ENCODE assay signal across 26 cellular contexts in the genomic region with DNA sequence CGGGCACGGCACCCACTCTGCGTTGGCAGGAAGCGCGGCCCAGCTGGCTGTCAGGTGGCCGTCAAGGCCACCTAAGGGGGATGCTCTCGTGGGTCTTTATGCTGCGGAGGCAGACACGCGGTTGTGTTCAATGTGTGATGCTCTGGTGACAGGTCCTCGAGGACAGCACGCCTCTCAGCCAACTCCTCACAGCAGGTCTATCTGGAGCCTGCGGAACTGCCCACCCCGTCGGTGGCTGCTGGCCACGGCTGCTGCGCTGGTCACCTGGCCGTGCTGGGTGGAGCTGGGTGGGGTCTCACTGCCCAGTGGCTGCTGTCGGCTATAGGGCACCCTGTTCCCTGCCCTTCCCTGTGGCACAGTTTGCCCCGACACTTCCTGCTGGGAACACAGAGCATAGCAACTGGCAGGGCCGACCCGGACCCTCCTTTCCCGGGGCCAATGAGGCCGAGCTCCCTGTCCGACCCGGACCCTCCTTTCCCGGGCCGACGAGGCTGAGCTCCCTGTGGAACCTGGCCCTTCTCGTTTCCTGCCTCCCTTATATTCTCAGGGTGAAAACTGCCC. TPM values are rescaled to one million over a fixed set of nuclear protein-coding genes. Genes with fewer than 3 reads are reported as not detected.
"Had no signal": no experiment of that assay in that cellular context is flagged by ENCODE, and none has a peak within 500 bp of the region (broad histone marks: within the 10 kb centered on the region; RNA-seq: fewer than 3 reads in every experiment).

No MANE protein-coding gene starts in this region.

- H3K36me3 ChIP-seq: colonic mucosa, transverse colon, uterus had no signal

- H3K4me3 Mint-ChIP-seq: activated CD4-positive, alpha-beta memory T cell treated with anti-CD3 and anti-CD28 coated beads for 36 hours; activated naive CD8-positive, alpha-beta T cell treated with anti-CD3 and anti-CD28 coated beads, Interleukin-2, amount 50 U/mL, for 24 hours; activated T-cell treated with anti-CD3 and anti-CD28 coated beads, Interleukin-2, amount 50 U/mL, for 72 hours; brain; central memory CD8-positive, alpha-beta T cell; endodermal cell; natural killer cell treated with Interleukin-12 subunit alpha and Interleukin-12 subunit beta and Interleukin-15 and Interleukin-18, amount 100 ng/mL, for 72 hours; stimulated activated memory B cell treated with anti-CD40 and anti-IgM and Interleukin-4, amounts not matched to agents 10 μg/mL and 1 μg/mL and 100 μg/mL, for 72 hours; T-helper 1 cell treated with Interleukin-12 subunit alpha and Interleukin-12 subunit beta and Interleukin-4 antibody, amounts not matched to agents 30 μg/mL and 1 μg/mL, for 36 hours had no signal

- ATAC-seq: activated naive CD8-positive, alpha-beta T cell treated with anti-CD3 and anti-CD28 coated beads, Interleukin-2, amount 50 U/mL, for 24 hours; activated T-cell treated with anti-CD3 and anti-CD28 coated beads, Interleukin-2, amount 50 U/mL, for 72 hours; gastroesophageal sphincter; left lobe of liver; natural killer cell treated with Interleukin-12 subunit alpha and Interleukin-12 subunit beta and Interleukin-15 and Interleukin-18, amount 100 ng/mL, for 72 hours; pancreas; right lobe of liver; stimulated activated memory B cell treated with anti-CD40 and anti-IgM and Interleukin-4, amounts not matched to agents 10 μg/mL and 1 μg/mL and 100 μg/mL, for 72 hours had no signal

- H3K4me1 ChIP-seq: colonic mucosa, gastroesophageal sphincter, pancreas, right lobe of liver, stomach, suprapubic skin, transverse colon, uterus had no signal

- H3K27ac Mint-ChIP-seq: activated CD4-positive, alpha-beta memory T cell treated with anti-CD3 and anti-CD28 coated beads for 36 hours; activated naive CD8-positive, alpha-beta T cell treated with anti-CD3 and anti-CD28 coated beads, Interleukin-2, amount 50 U/mL, for 24 hours; activated T-cell treated with anti-CD3 and anti-CD28 coated beads, Interleukin-2, amount 50 U/mL, for 72 hours; endodermal cell; natural killer cell treated with Interleukin-12 subunit alpha and Interleukin-12 subunit beta and Interleukin-15 and Interleukin-18, amount 100 ng/mL, for 72 hours; stimulated activated memory B cell treated with anti-CD40 and anti-IgM and Interleukin-4, amounts not matched to agents 10 μg/mL and 1 μg/mL and 100 μg/mL, for 72 hours; T-helper 1 cell treated with Interleukin-12 subunit alpha and Interleukin-12 subunit beta and Interleukin-4 antibody, amounts not matched to agents 30 μg/mL and 1 μg/mL, for 36 hours had no signal

- H3K4me1 Mint-ChIP-seq: activated naive CD8-positive, alpha-beta T cell treated with anti-CD3 and anti-CD28 coated beads, Interleukin-2, amount 50 U/mL, for 24 hours; central memory CD8-positive, alpha-beta T cell; stimulated activated memory B cell treated with anti-CD40 and anti-IgM and Interleukin-4, amounts not matched to agents 10 μg/mL and 1 μg/mL and 100 μg/mL, for 72 hours had no signal

- H3K36me3 Mint-ChIP-seq: activated CD4-positive, alpha-beta memory T cell treated with anti-CD3 and anti-CD28 coated beads for 36 hours; natural killer cell treated with Interleukin-12 subunit alpha and Interleukin-12 subunit beta and Interleukin-15 and Interleukin-18, amount 100 ng/mL, for 72 hours; stimulated activated memory B cell treated with anti-CD40 and anti-IgM and Interleukin-4, amounts not matched to agents 10 μg/mL and 1 μg/mL and 100 μg/mL, for 72 hours had no signal

- H3K27me3 Mint-ChIP-seq: activated CD4-positive, alpha-beta memory T cell treated with anti-CD3 and anti-CD28 coated beads for 36 hours; activated naive CD8-positive, alpha-beta T cell treated with anti-CD3 and anti-CD28 coated beads, Interleukin-2, amount 50 U/mL, for 24 hours; brain; central memory CD8-positive, alpha-beta T cell; natural killer cell treated with Interleukin-12 subunit alpha and Interleukin-12 subunit beta and Interleukin-15 and Interleukin-18, amount 100 ng/mL, for 72 hours had no signal

- H3K4me3 ChIP-seq: colonic mucosa, gastroesophageal sphincter, pancreas, right lobe of liver, stomach, suprapubic skin, transverse colon, uterus had no signal

- DNase-seq: activated CD4-positive, alpha-beta memory T cell treated with anti-CD3 and anti-CD28 coated beads for 36 hours; activated CD4-positive, alpha-beta T cell treated with anti-CD3 and anti-CD28 coated beads for 48 hours; activated effector memory CD4-positive, alpha-beta T cell treated with Interleukin-2 at 50 U/mL for 16 hours; activated naive CD4-positive, alpha-beta T cell treated with anti-CD3 and anti-CD28 coated beads, Interleukin-2, amount 50 U/mL, for 16 hours; activated naive CD8-positive, alpha-beta T cell treated with anti-CD3 and anti-CD28 coated beads, Interleukin-2, amount 50 U/mL, for 24 hours; activated T-cell treated with anti-CD3 and anti-CD28 coated beads, Interleukin-2, amount 50 U/mL, for 72 hours; anterior cingulate cortex; colonic mucosa; endodermal cell; small intestine; stimulated activated CD4-positive, alpha-beta T cell treated with anti-CD3 and anti-CD28 coated beads, Interleukin-15, amount 100 ng/mL, for 24 hours; stomach; transverse colon; uterus had no signal

- H3K9me3 ChIP-seq: colonic mucosa, gastroesophageal sphincter, pancreas, right lobe of liver, stomach, suprapubic skin, transverse colon, uterus had no signal

- H3K9me3 Mint-ChIP-seq: activated CD4-positive, alpha-beta memory T cell treated with anti-CD3 and anti-CD28 coated beads for 36 hours; activated naive CD8-positive, alpha-beta T cell treated with anti-CD3 and anti-CD28 coated beads, Interleukin-2, amount 50 U/mL, for 24 hours; activated T-cell treated with anti-CD3 and anti-CD28 coated beads, Interleukin-2, amount 50 U/mL, for 72 hours; brain; central memory CD8-positive, alpha-beta T cell; endodermal cell; natural killer cell treated with Interleukin-12 subunit alpha and Interleukin-12 subunit beta and Interleukin-15 and Interleukin-18, amount 100 ng/mL, for 72 hours; stimulated activated memory B cell treated with anti-CD40 and anti-IgM and Interleukin-4, amounts not matched to agents 10 μg/mL and 1 μg/mL and 100 μg/mL, for 72 hours; T-helper 1 cell treated with Interleukin-12 subunit alpha and Interleukin-12 subunit beta and Interleukin-4 antibody, amounts not matched to agents 30 μg/mL and 1 μg/mL, for 36 hours had no signal

- H3K27ac ChIP-seq: colonic mucosa, gastroesophageal sphincter, pancreas, right lobe of liver, stomach, suprapubic skin, transverse colon, uterus had no signal

- H3K27me3 ChIP-seq: colonic mucosa, pancreas, right lobe of liver, suprapubic skin, transverse colon, uterus had no signal

RNA-seq across cellular contexts. Expression of gene F7, which starts 14.3 kb away (rescaled TPM):
- total RNA-seq: activated T-cell treated with anti-CD3 and anti-CD28 coated beads, Interleukin-2, amount 50 U/mL, for 72 hours; natural killer cell treated with Interleukin-12 subunit alpha and Interleukin-12 subunit beta and Interleukin-15 and Interleukin-18, amount 100 ng/mL, for 72 hours; pulmonary artery endothelial cell; stomach; suprapubic skin; transverse colon had no signal
- polyA plus RNA-seq: keratinocyte had no signal

RNA-seq across cellular contexts. Expression of gene F10, which starts 31.3 kb away (rescaled TPM):
- total RNA-seq: activated CD4-positive, alpha-beta memory T cell treated with anti-CD3 and anti-CD28 coated beads for 36 hours; activated T-cell treated with anti-CD3 and anti-CD28 coated beads, Interleukin-2, amount 50 U/mL, for 72 hours; natural killer cell treated with Interleukin-12 subunit alpha and Interleukin-12 subunit beta and Interleukin-15 and Interleukin-18, amount 100 ng/mL, for 72 hours had no signal
- polyA plus RNA-seq: keratinocyte had no signal
